23 cellular contexts compared by ENCODE assay signal in the genomic region with DNA sequence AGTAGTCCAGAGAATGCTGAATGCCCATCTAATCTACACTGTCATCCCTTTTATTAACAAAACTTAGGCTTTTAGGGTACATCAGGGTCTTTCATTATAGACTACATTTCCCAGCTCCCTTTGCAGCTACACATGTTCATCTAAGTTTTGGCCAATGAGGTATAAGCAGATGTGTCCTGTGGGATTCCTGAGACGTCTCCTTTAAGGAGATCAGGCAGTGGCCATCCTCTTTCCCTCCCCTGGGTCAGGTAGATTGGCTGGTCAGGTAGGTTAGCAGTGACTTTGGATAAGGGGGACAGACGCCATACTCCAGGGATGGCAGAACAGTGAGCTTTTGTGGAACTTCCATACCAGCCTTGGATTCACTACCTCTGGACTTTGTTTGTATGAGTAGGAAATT.
"Had no signal": no experiment of that assay in that cellular context is flagged by ENCODE, and none has a peak within 500 bp of the region (broad histone marks: within the 10 kb centered on the region; RNA-seq: fewer than 3 reads in every experiment).

No MANE protein-coding gene starts in this region.

- H3K4me3 Mint-ChIP-seq: activated CD4-positive, alpha-beta memory T cell treated with anti-CD3 and anti-CD28 coated beads, Interleukin-2, amount 10 ng/mL, durations not matched to agents 7 days and 5 days; activated CD4-positive, alpha-beta T cell treated with anti-CD3 and anti-CD28 coated beads for 36 hours; activated naive CD4-positive, alpha-beta T cell treated with anti-CD3 and anti-CD28 coated beads, Interleukin-2, amount 10 ng/mL, durations not matched to agents 7 days and 5 days; activated naive CD8-positive, alpha-beta T cell treated with anti-CD3 and anti-CD28 coated beads for 36 hours; activated T-helper 17 cell treated with anti-CD3 and anti-CD28 coated beads, Interleukin-2, amount 50 U/mL, for 72 hours had no signal

- ATAC-seq: activated CD4-positive, alpha-beta T cell treated with anti-CD3 and anti-CD28 coated beads for 36 hours; activated T-helper 17 cell treated with anti-CD3 and anti-CD28 coated beads, Interleukin-2, amount 50 U/mL, for 72 hours had no signal

- H3K4me3 ChIP-seq: SK-N-MC had no signal

- H3K27ac Mint-ChIP-seq: activated CD4-positive, alpha-beta memory T cell treated with anti-CD3 and anti-CD28 coated beads, Interleukin-2, amount 10 ng/mL, durations not matched to agents 7 days and 5 days; activated CD4-positive, alpha-beta T cell treated with anti-CD3 and anti-CD28 coated beads for 36 hours; activated naive CD4-positive, alpha-beta T cell treated with anti-CD3 and anti-CD28 coated beads, Interleukin-2, amount 10 ng/mL, durations not matched to agents 7 days and 5 days; activated naive CD8-positive, alpha-beta T cell treated with anti-CD3 and anti-CD28 coated beads for 36 hours; activated T-helper 17 cell treated with anti-CD3 and anti-CD28 coated beads, Interleukin-2, amount 50 U/mL, for 72 hours had no signal

- H3K4me1 Mint-ChIP-seq: activated naive CD8-positive, alpha-beta T cell treated with anti-CD3 and anti-CD28 coated beads for 36 hours; activated T-helper 17 cell treated with anti-CD3 and anti-CD28 coated beads, Interleukin-2, amount 50 U/mL, for 72 hours had no signal

- H3K27ac ChIP-seq: KMS-11, SK-N-MC, VCaP had no signal

- DNase-seq: activated CD4-positive, alpha-beta memory T cell treated with anti-CD3 and anti-CD28 coated beads, Interleukin-2, amount 10 ng/mL, durations not matched to agents 7 days and 5 days; activated CD4-positive, alpha-beta T cell treated with anti-CD3 and anti-CD28 coated beads for 36 hours; activated CD4-positive, alpha-beta T cell treated with anti-CD3 and anti-CD28 coated beads, Interleukin-2, amount 50 U/mL, for 1 hour; activated gamma-delta T cell; activated naive CD4-positive, alpha-beta T cell treated with anti-CD3 and anti-CD28 coated beads, Interleukin-2, amount 10 ng/mL, durations not matched to agents 7 days and 5 days; activated naive CD8-positive, alpha-beta T cell treated with anti-CD3 and anti-CD28 coated beads for 36 hours; activated T-cell treated with anti-CD3 and anti-CD28 coated beads for 4 hours; activated T-cell treated with anti-CD3 and anti-CD28 coated beads, Interleukin-2, amount 50 U/mL, for 48 hours; cerebellar nuclear complex; NCI-H1092 treated with DMSO at 0.1 percent for 48 hours; NCI-H1417 treated with DMSO at 0.1 percent for 48 hours; NCI-H1694 treated with DMSO at 0.1 percent for 48 hours; NCI-H2029 treated with DMSO at 0.1 percent for 48 hours; NCI-H345; NCI-H510A; NCI-H526 treated with DMSO at 0.1 percent for 48 hours; NK-92 treated with Interleukin-12 subunit alpha and Interleukin-12 subunit beta, amount 100 ng/mL, for 24 hours; SHP77 treated with DMSO at 0.1 percent for 48 hours; T-helper 1 cell had no signal

- H3K4me2 ChIP-seq: KMS-11 had no signal

- H3K9me3 Mint-ChIP-seq: activated CD4-positive, alpha-beta memory T cell treated with anti-CD3 and anti-CD28 coated beads, Interleukin-2, amount 10 ng/mL, durations not matched to agents 7 days and 5 days; activated naive CD4-positive, alpha-beta T cell treated with anti-CD3 and anti-CD28 coated beads, Interleukin-2, amount 10 ng/mL, durations not matched to agents 7 days and 5 days; activated naive CD8-positive, alpha-beta T cell treated with anti-CD3 and anti-CD28 coated beads for 36 hours; activated T-helper 17 cell treated with anti-CD3 and anti-CD28 coated beads, Interleukin-2, amount 50 U/mL, for 72 hours had no signal

- H3K27me3 Mint-ChIP-seq: activated CD4-positive, alpha-beta T cell treated with anti-CD3 and anti-CD28 coated beads for 36 hours; activated naive CD4-positive, alpha-beta T cell treated with anti-CD3 and anti-CD28 coated beads, Interleukin-2, amount 10 ng/mL, durations not matched to agents 7 days and 5 days; activated naive CD8-positive, alpha-beta T cell treated with anti-CD3 and anti-CD28 coated beads for 36 hours; activated T-helper 17 cell treated with anti-CD3 and anti-CD28 coated beads, Interleukin-2, amount 50 U/mL, for 72 hours had no signal

- H3K9ac ChIP-seq: KMS-11 had no signal

- H3K36me3 Mint-ChIP-seq: activated naive CD4-positive, alpha-beta T cell treated with anti-CD3 and anti-CD28 coated beads, Interleukin-2, amount 10 ng/mL, durations not matched to agents 7 days and 5 days; activated naive CD8-positive, alpha-beta T cell treated with anti-CD3 and anti-CD28 coated beads for 36 hours had no signal
